In genomic region chr2:234512884-234513669, GRCh38 we compare ENCODE assay signal across 16 cellular contexts. TPM values are rescaled to one million over a fixed set of nuclear protein-coding genes. Genes with fewer than 3 reads are reported as not detected.
A peak's percentile ranks its signal among the peaks of the same experiment; 100 is the strongest.
DNase-seq lines count a peak whose midpoint lies in the region; ATAC-seq, FAIRE-seq and TF ChIP-seq lines count a peak whose summit lies in the region.
"Had no signal": no experiment of that assay in that cellular context is flagged by ENCODE, and none has a peak within 500 bp of the region (broad histone marks: within the 10 kb centered on the region; RNA-seq: fewer than 3 reads in every experiment).

No MANE protein-coding gene starts in this region.

- TF ChIP-seq POLR2A in endothelial cell of umbilical vein (IDR thresholded peaks at IDR 0.05; ENCODE audit: low read depth, low read length): no peak

- H3K4me1 ChIP-seq in endothelial cell of umbilical vein (ENCODE audit: control insufficient read depth, extremely low read depth, insufficient read depth, low read length): no peaks in the 10 kb centered on the region
- H3K4me1 ChIP-seq: ascending aorta had no signal

- H3K27me3 ChIP-seq in endothelial cell of umbilical vein (ENCODE audit: control insufficient read depth in 2 of 2, insufficient read depth in 2 of 2, low read length in 2 of 2): peaks cover 2 to 5% of the 10 kb centered on the region in 2 experiments
- H3K27me3 ChIP-seq: ascending aorta had no signal

- H3K9ac ChIP-seq in endothelial cell of umbilical vein (replicated peaks; ENCODE audit: extremely low read depth, insufficient read depth, low read length): no peak overlapping the region

- no peak overlapping the region for H3K27ac ChIP-seq in endothelial cell of umbilical vein (ENCODE audit: insufficient read depth, low read depth, low read length)
- H3K27ac ChIP-seq: ascending aorta, HL-60, SK-N-MC had no signal

- TF ChIP-seq CTCF in endothelial cell of umbilical vein (IDR thresholded peaks at IDR 0.05; ENCODE audit: extremely low read depth in 1 of 2, insufficient read depth in 1 of 2, low read depth in 1 of 2, low read length in 2 of 2): no peak

- no peaks in the 10 kb centered on the region for H3K79me2 ChIP-seq in endothelial cell of umbilical vein (ENCODE audit: control insufficient read depth, insufficient read depth, low read length)

- POLR2A ChIA-PET in endothelial cell of umbilical vein (lab: Charles Lee): no interaction called here

- DNase-seq in NCI-H524 (lab: John Stamatoyannopoulos, UW) (peak; percentile 32 to 80), NCI-H524 treated with DMSO at 0.1 percent for 48 hours (lab: John Stamatoyannopoulos, UW) (no peak), NCI-H748 treated with DMSO at 0.1 percent for 48 hours (lab: John Stamatoyannopoulos, UW) (peak; percentile 92), endothelial cell of umbilical vein (ENCODE audit: low read depth, low spot score) (peak; percentile 14), smooth muscle cell of the brain vasculature (ENCODE audit: low read depth, low spot score) (peak; percentile 59), activated T-cell treated with anti-CD3 and anti-CD28 coated beads for 4 hours (no peak), NCI-H2171 (lab: John Stamatoyannopoulos, UW) (no peak)
- DNase-seq: activated gamma-delta T cell treated with Interleukin-2 at 50 U/mL for 16 hours, NCI-H1930, substantia nigra had no signal

- dilution Hi-C loops in endothelial cell of umbilical vein (cut with MboI; ENCODE audit: extremely low pct_ligation_motif_present, low sequenced_read_pairs): no loop called here

- BruUV-seq in endothelial cell of umbilical vein (replicated peaks; lab: Mats Ljungman, UMichigan): no TSS peak

- no peak overlapping the region for H3K4me2 ChIP-seq in endothelial cell of umbilical vein (ENCODE audit: insufficient read depth, low read length)

- no peaks in the 10 kb centered on the region for H3K9me1 ChIP-seq in endothelial cell of umbilical vein (replicated peaks; ENCODE audit: control insufficient read depth, extremely low read depth, insufficient read depth, low read length)

- H3K36me3 ChIP-seq in endothelial cell of umbilical vein (ENCODE audit: control insufficient read depth in 2 of 2, extremely low read depth in 1 of 2, insufficient read depth in 2 of 2, low read length in 2 of 2): no peaks in the 10 kb centered on the region
- H3K36me3 ChIP-seq: ascending aorta had no signal

- intact Hi-C loops in endothelial cell of umbilical vein (cut with micrococcal nuclease): no loop called here

- H2AFZ ChIP-seq in endothelial cell of umbilical vein (ENCODE audit: low read depth, low read length): no peak overlapping the region

- no peak overlapping the region for H3K4me3 ChIP-seq in endothelial cell of umbilical vein (replicated peaks in 1 of 3; ENCODE audit: insufficient read depth in 1 of 3, low read depth in 1 of 3, low read length in 3 of 3)
- H3K4me3 ChIP-seq: ascending aorta, GM12878, SK-N-MC had no signal

- no peak for FAIRE-seq in endothelial cell of umbilical vein (lab: Jason Lieb, UNC)
- FAIRE-seq: A204.1, GM12878 had no signal

- no peaks in the 10 kb centered on the region for H3K9me3 ChIP-seq in endothelial cell of umbilical vein (replicated peaks; ENCODE audit: control insufficient read depth, insufficient read depth, low read length)
- H3K9me3 ChIP-seq: ascending aorta had no signal

- CTCF ChIA-PET in endothelial cell of umbilical vein (lab: Charles Lee): interaction anchor here (1.2 to 2.2 kb wide), 3 partner anchors 32 to 604 kb away, joined by 3 to 9 read pairs (median 7); no protein-coding TSS in a partner anchor

- no peak for ATAC-seq in HG03196 (IDR thresholded peaks at IDR 0.05; ENCODE audit: unreplicated experiment)
- ATAC-seq: GM12878 had no signal

- H4K20me1 ChIP-seq in endothelial cell of umbilical vein (replicated peaks; ENCODE audit: control insufficient read depth, extremely low read depth, insufficient read depth, low read length): no peaks in the 10 kb centered on the region

TF ChIP-seq in endothelial cell of umbilical vein, 7 proteins besides CTCF, POLR2A, EP300 and RAD21:
- TF ChIP-seq MYC (IDR thresholded peaks at IDR 0.05; ENCODE audit: low read depth, low read length): no peak
- TF ChIP-seq FOS (IDR thresholded peaks at IDR 0.05; ENCODE audit: borderline replicate concordance, insufficient read depth, low read length): no peak
- no peak for TF ChIP-seq MAX (IDR thresholded peaks at IDR 0.05; ENCODE audit: insufficient read depth, insufficient read length)

RNA-seq across cellular contexts. Expression of gene ARL4C, which starts 16.2 kb away (rescaled TPM):
- total RNA-seq in endothelial cell of umbilical vein: 8.3 and 10.5 TPM in 2 replicates
- 4.7 and 5.5 TPM in 2 replicates for polyA plus RNA-seq in endothelial cell of umbilical vein
- polyA plus RNA-seq in endothelial cell of umbilical vein (2011; cell fraction: cytosol; rRNA removed): 3.9 and 4.9 TPM in 2 replicates
- polyA plus RNA-seq in endothelial cell of umbilical vein (2011; cell fraction: nucleus; rRNA removed): 4.9 and 5.7 TPM in 2 replicates
- polyA plus RNA-seq in endothelial cell of umbilical vein (2012): 10.0 and 11.3 TPM in 2 replicates
- 6.0 and 6.1 TPM in 2 replicates for polyA minus RNA-seq in endothelial cell of umbilical vein
- not detected for polyA minus RNA-seq in endothelial cell of umbilical vein (2011; cell fraction: cytosol; rRNA and poly(A)+ RNA removed)
- polyA minus RNA-seq in endothelial cell of umbilical vein (2011; cell fraction: nucleus; rRNA and poly(A)+ RNA removed): 5.5 and 6.3 TPM in 2 replicates

Comparison
In these comparisons a context has a peak if more than half of its experiments do, and no peak if none do; other contexts are left out.
1. DNase-seq: peak in NCI-H524 (2 of 2), NCI-H748 treated with DMSO at 0.1 percent for 48 hours (single experiment), endothelial cell of umbilical vein (single experiment) and smooth muscle cell of the brain vasculature (single experiment); none in NCI-H524 treated with DMSO at 0.1 percent for 48 hours (single experiment), activated T-cell treated with anti-CD3 and anti-CD28 coated beads for 4 hours (single experiment) and NCI-H2171 (single experiment).